In genomic region chr4:83728191-83728590, GRCh38 we compare ENCODE assay signal across 1 cellular context.
TF ChIP-seq lines count a peak whose summit lies in the region.

No MANE protein-coding gene starts in this region.

TF ChIP-seq in K562, 482 proteins besides CTCF, POLR2A, EP300 and RAD21 (continued from another document):
- no peak for TF ChIP-seq ZBTB11 (CRISPR knock-in tag; IDR thresholded peaks at IDR 0.05)
- TF ChIP-seq PYGO2 (tag; IDR thresholded peaks at IDR 0.05), result peak; percentile 72
- peak; percentile 35; the same call in 1 of the 2 replicates for TF ChIP-seq BACH1 (tag; IDR thresholded peaks at IDR 0.05)
- no peak for TF ChIP-seq NR4A1 (CRISPR knock-in tag; IDR thresholded peaks at IDR 0.05)
- TF ChIP-seq NR4A1 (tag; IDR thresholded peaks at IDR 0.05), result peak; percentile 79; the same call in 1 of the 2 replicates
